Comparison of ENCODE assay signal across 1 cellular context in the genomic region with DNA sequence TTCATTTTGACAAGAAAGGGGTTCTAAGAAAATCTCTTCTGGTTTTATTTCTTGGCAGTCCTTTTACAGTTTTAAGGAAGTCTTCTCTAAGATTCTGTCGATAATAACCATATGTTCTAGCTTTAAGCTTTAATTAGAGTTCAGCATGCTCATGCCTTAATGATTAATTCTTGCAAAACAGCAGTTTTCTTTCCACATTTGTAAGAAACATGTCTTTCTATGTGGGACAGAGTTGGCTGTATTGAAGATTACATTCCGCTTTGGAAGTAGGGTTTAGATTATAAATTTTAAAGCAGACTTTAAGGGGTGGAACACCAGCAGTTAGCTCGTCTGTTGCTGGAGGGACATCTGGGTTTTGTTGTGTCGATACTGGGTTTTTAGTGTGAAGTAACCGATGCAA.
TF ChIP-seq lines count a peak whose summit lies in the region.

No MANE protein-coding gene starts in this region.

TF ChIP-seq in endothelial cell of umbilical vein, 7 proteins besides CTCF, POLR2A, EP300 and RAD21:
- no peak for TF ChIP-seq EZH2 (IDR thresholded peaks at IDR 0.05; ENCODE audit: borderline replicate concordance, low read depth, low read length, severe bottlenecking)
- TF ChIP-seq GATA2 (IDR thresholded peaks at IDR 0.05; ENCODE audit: insufficient read depth, insufficient read length, low read depth, low read length): no peak
- no peak for TF ChIP-seq MYC (IDR thresholded peaks at IDR 0.05; ENCODE audit: low read depth, low read length)
- TF ChIP-seq FOS (IDR thresholded peaks at IDR 0.05; ENCODE audit: borderline replicate concordance, insufficient read depth, low read length): no peak
- TF ChIP-seq POLR2AphosphoS5 (IDR thresholded peaks at IDR 0.05; ENCODE audit: insufficient read depth, low read depth, low read length): no peak
- no peak for TF ChIP-seq JUN (IDR thresholded peaks at IDR 0.05; ENCODE audit: borderline replicate concordance, insufficient read depth, insufficient read length, low read depth)
- TF ChIP-seq, protein P1, sequence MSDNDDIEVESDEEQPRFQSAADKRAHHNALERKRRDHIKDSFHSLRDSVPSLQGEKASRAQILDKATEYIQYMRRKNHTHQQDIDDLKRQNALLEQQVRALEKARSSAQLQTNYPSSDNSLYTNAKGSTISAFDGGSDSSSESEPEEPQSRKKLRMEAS (IDR thresholded peaks at IDR 0.05; ENCODE audit: insufficient read depth, insufficient read length): no peak
